24 cellular contexts compared by ENCODE assay signal in the genomic region with DNA sequence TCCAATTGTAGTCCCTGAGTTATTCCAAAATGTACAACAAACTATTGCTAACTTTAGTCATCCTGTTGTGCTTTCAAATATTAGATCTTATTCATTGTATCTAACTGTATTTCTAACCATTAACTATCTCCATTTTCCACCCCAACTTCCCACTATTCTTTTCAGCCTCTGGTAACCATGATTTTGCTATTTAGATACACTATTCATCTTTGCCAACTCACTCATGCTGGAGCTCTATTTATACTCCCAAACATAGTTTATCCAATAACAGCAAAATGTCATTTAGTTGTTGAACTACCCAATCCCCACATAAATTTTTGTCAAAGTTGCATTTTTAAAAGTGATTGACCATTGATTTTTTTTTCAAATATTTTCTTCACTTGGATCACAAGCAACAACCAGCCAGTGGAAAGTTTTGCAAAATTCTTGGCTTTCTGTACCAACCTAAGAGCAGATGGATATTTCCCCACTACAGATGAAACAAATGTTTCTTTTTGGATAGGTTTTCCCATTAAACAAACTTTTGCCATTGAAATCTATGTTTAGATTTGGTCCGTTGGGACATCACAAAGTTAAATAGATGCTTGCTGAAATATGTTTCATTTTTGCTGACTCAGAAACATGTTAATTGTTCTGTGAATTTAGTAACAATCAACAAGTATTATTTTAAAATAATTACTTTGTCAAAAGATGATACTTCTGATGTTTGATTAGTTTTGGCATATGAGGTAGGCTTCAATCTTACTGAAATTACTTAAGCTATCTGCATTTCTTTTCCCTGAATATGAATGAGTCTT.
"Had no signal": no experiment of that assay in that cellular context is flagged by ENCODE, and none has a peak within 500 bp of the region (broad histone marks: within the 10 kb centered on the region; RNA-seq: fewer than 3 reads in every experiment).

No MANE protein-coding gene starts in this region.

- DNase-seq: activated CD4-positive, alpha-beta T cell treated with anti-CD3 and anti-CD28 coated beads, Interleukin-2, amount 10 ng/mL, durations not matched to agents 7 days and 5 days; activated CD8-positive, alpha-beta T cell treated with anti-CD3 and anti-CD28 coated beads, Interleukin-2, amount 10 ng/mL, durations not matched to agents 7 days and 5 days; activated effector memory CD4-positive, alpha-beta T cell treated with Interleukin-2 at 50 U/mL for 16 hours; activated naive CD4-positive, alpha-beta T cell treated with anti-CD3 and anti-CD28 coated beads, Interleukin-2, amount 10 ng/mL, durations not matched to agents 7 days and 5 days; activated naive CD8-positive, alpha-beta T cell treated with anti-CD3 and anti-CD28 coated beads, Interleukin-2, amount 50 U/mL, for 24 hours; activated T-cell treated with anti-CD3 and anti-CD28 coated beads, Interleukin-2, amount 50 U/mL, for 4 hours; cortex of kidney; erythroblast; foreskin keratinocyte; glutamatergic neuron; hypothalamus; kidney; mammary epithelial cell; occipital lobe; retina; stimulated activated naive CD8-positive, alpha-beta T cell treated with anti-CD3 and anti-CD28 coated beads, Interleukin-15, Interleukin-2, amounts not matched to agents 100 U/mL and 50 U/mL, for 24 hours; substantia nigra; T-helper 1 cell; T1000; uterus had no signal

- H3K36me3 Mint-ChIP-seq: activated naive CD4-positive, alpha-beta T cell treated with anti-CD3 and anti-CD28 coated beads, Interleukin-2, amount 10 ng/mL, durations not matched to agents 7 days and 5 days had no signal

- H3K27ac ChIP-seq: foreskin keratinocyte had no signal

- H3K4me1 ChIP-seq: foreskin keratinocyte, uterus had no signal

- H3K4me3 Mint-ChIP-seq: activated CD4-positive, alpha-beta T cell treated with anti-CD3 and anti-CD28 coated beads, Interleukin-2, amount 10 ng/mL, durations not matched to agents 7 days and 5 days; activated CD8-positive, alpha-beta T cell treated with anti-CD3 and anti-CD28 coated beads, Interleukin-2, amount 10 ng/mL, durations not matched to agents 7 days and 5 days; activated naive CD4-positive, alpha-beta T cell treated with anti-CD3 and anti-CD28 coated beads, Interleukin-2, amount 10 ng/mL, durations not matched to agents 7 days and 5 days; activated naive CD8-positive, alpha-beta T cell treated with anti-CD3 and anti-CD28 coated beads, Interleukin-2, amount 50 U/mL, for 24 hours; activated T-cell treated with anti-CD3 and anti-CD28 coated beads, Interleukin-2, amount 50 U/mL, for 4 hours had no signal

- H3K36me3 ChIP-seq: ascending aorta, tibial nerve, uterus had no signal

- H3K4me1 Mint-ChIP-seq: activated CD4-positive, alpha-beta T cell treated with anti-CD3 and anti-CD28 coated beads, Interleukin-2, amount 10 ng/mL, durations not matched to agents 7 days and 5 days; activated naive CD4-positive, alpha-beta T cell treated with anti-CD3 and anti-CD28 coated beads, Interleukin-2, amount 10 ng/mL, durations not matched to agents 7 days and 5 days; activated naive CD8-positive, alpha-beta T cell treated with anti-CD3 and anti-CD28 coated beads, Interleukin-2, amount 50 U/mL, for 24 hours had no signal

- H3K27me3 ChIP-seq: ascending aorta, foreskin keratinocyte, tibial nerve, uterus had no signal

- H3K4me3 ChIP-seq: ascending aorta, tibial nerve, uterus had no signal

- ATAC-seq: activated CD4-positive, CD25-positive, alpha-beta regulatory T cell treated with anti-CD3 and anti-CD28 coated beads, Interleukin-2, amount 50 U/mL, for 24 hours; activated CD8-positive, alpha-beta T cell treated with anti-CD3 and anti-CD28 coated beads, Interleukin-2, amount 10 ng/mL, durations not matched to agents 7 days and 5 days; activated naive CD8-positive, alpha-beta T cell treated with anti-CD3 and anti-CD28 coated beads, Interleukin-2, amount 50 U/mL, for 24 hours; activated T-cell treated with anti-CD3 and anti-CD28 coated beads, Interleukin-2, amount 50 U/mL, for 4 hours; foreskin keratinocyte; left lobe of liver; stimulated activated naive CD8-positive, alpha-beta T cell treated with anti-CD3 and anti-CD28 coated beads, Interleukin-15, Interleukin-2, amounts not matched to agents 100 U/mL and 50 U/mL, for 24 hours had no signal

- H3K27ac Mint-ChIP-seq: activated CD4-positive, alpha-beta T cell treated with anti-CD3 and anti-CD28 coated beads, Interleukin-2, amount 10 ng/mL, durations not matched to agents 7 days and 5 days; activated CD8-positive, alpha-beta T cell treated with anti-CD3 and anti-CD28 coated beads, Interleukin-2, amount 10 ng/mL, durations not matched to agents 7 days and 5 days; activated naive CD4-positive, alpha-beta T cell treated with anti-CD3 and anti-CD28 coated beads, Interleukin-2, amount 10 ng/mL, durations not matched to agents 7 days and 5 days; activated naive CD8-positive, alpha-beta T cell treated with anti-CD3 and anti-CD28 coated beads, Interleukin-2, amount 50 U/mL, for 24 hours had no signal

- H3K27me3 Mint-ChIP-seq: activated CD4-positive, alpha-beta T cell treated with anti-CD3 and anti-CD28 coated beads, Interleukin-2, amount 10 ng/mL, durations not matched to agents 7 days and 5 days; activated naive CD4-positive, alpha-beta T cell treated with anti-CD3 and anti-CD28 coated beads, Interleukin-2, amount 10 ng/mL, durations not matched to agents 7 days and 5 days had no signal
